ENCODE assay signal across 32 cellular contexts in the genomic region with DNA sequence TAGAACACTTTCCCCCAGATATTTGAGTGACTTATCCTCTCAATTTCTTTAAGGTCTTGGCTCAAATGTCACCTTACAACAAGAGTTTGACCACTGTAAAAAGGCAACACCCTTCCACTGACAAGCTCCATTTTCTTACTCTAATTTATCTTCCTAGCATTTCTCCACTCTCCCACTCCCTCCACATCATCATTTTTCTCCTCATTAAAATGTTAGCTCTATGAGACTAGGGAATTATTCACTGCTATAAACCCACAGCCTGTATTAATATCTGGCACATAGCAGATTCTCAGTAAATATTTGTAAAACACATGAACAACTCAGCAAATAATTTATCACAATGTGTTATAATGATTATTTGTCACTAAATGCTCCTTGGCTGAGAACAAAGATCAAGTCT.
"Had no signal": no experiment of that assay in that cellular context is flagged by ENCODE, and none has a peak within 500 bp of the region (broad histone marks: within the 10 kb centered on the region; RNA-seq: fewer than 3 reads in every experiment).

No MANE protein-coding gene starts in this region.

- H3K36me3 ChIP-seq: WERI-Rb-1 had no signal

- H3K27ac ChIP-seq: VCaP, WERI-Rb-1 had no signal

- DNase-seq: activated B cell treated with CpG ODN at 0.5 μM for 24 hours; activated CD4-positive, alpha-beta memory T cell treated with anti-CD3 and anti-CD28 coated beads for 36 hours; activated CD4-positive, alpha-beta memory T cell treated with anti-CD3 and anti-CD28 coated beads, Interleukin-2, amount 10 ng/mL, durations not matched to agents 7 days and 5 days; activated CD4-positive, alpha-beta T cell treated with anti-CD3 and anti-CD28 coated beads for 1 hour; activated CD4-positive, alpha-beta T cell treated with anti-CD3 and anti-CD28 coated beads for 36 hours; activated CD4-positive, alpha-beta T cell treated with anti-CD3 and anti-CD28 coated beads for 4 hours; activated CD4-positive, alpha-beta T cell treated with anti-CD3 and anti-CD28 coated beads for 48 hours; activated CD4-positive, alpha-beta T cell treated with anti-CD3 and anti-CD28 coated beads, Interleukin-2, amount 10 ng/mL, durations not matched to agents 24 days and 14 days; activated CD4-positive, alpha-beta T cell treated with anti-CD3 and anti-CD28 coated beads, Interleukin-2, amount 10 ng/mL, durations not matched to agents 7 days and 5 days; activated CD4-positive, alpha-beta T cell treated with anti-CD3 and anti-CD28 coated beads, Interleukin-2, amount 50 U/mL, for 1 hour; activated CD4-positive, alpha-beta T cell treated with anti-CD3 and anti-CD28 coated beads, Interleukin-2, amount 50 U/mL, for 4 hours; activated CD4-positive, alpha-beta T cell treated with anti-CD3 and anti-CD28 coated beads, Interleukin-2, amount 50 U/mL, for 48 hours; activated CD4-positive, CD25-positive, alpha-beta regulatory T cell; activated CD4-positive, CD25-positive, alpha-beta regulatory T cell treated with anti-CD3 and anti-CD28 coated beads, Interleukin-2, amount 50 U/mL, for 72 hours; activated CD8-positive, alpha-beta memory T cell treated with anti-CD3 and anti-CD28 coated beads for 24 hours; activated CD8-positive, alpha-beta memory T cell treated with anti-CD3 and anti-CD28 coated beads, Interleukin-2, amount 10 ng/mL, durations not matched to agents 7 days and 5 days; activated CD8-positive, alpha-beta memory T cell treated with anti-CD3 and anti-CD28 coated beads, Interleukin-2, amount 50 U/mL, for 4 hours; activated CD8-positive, alpha-beta memory T cell treated with anti-CD3 and anti-CD28 coated beads, Interleukin-2, amount 50 U/mL, for 48 hours; activated CD8-positive, alpha-beta T cell treated with anti-CD3 and anti-CD28 coated beads for 36 hours; activated CD8-positive, alpha-beta T cell treated with anti-CD3 and anti-CD28 coated beads, Interleukin-2, amount 10 ng/mL, durations not matched to agents 7 days and 5 days; activated T-cell treated with anti-CD3 and anti-CD28 coated beads for 4 hours; activated T-cell treated with anti-CD3 and anti-CD28 coated beads, Interleukin-2, amount 50 U/mL, for 1 hour; activated T-cell treated with anti-CD3 and anti-CD28 coated beads, Interleukin-2, amount 50 U/mL, for 24 hours; T-helper 1 cell; T-helper 17 cell; T-helper 2 cell; T-helper 9 cell; T1000; WERI-Rb-1 had no signal

- ATAC-seq: activated CD4-positive, alpha-beta T cell treated with anti-CD3 and anti-CD28 coated beads for 36 hours; activated CD4-positive, CD25-positive, alpha-beta regulatory T cell treated with anti-CD3 and anti-CD28 coated beads, Interleukin-2, amount 50 U/mL, for 24 hours; activated CD8-positive, alpha-beta memory T cell treated with anti-CD3 and anti-CD28 coated beads, Interleukin-2, amount 10 ng/mL, durations not matched to agents 7 days and 5 days; activated CD8-positive, alpha-beta T cell treated with anti-CD3 and anti-CD28 coated beads for 36 hours; activated CD8-positive, alpha-beta T cell treated with anti-CD3 and anti-CD28 coated beads, Interleukin-2, amount 10 ng/mL, durations not matched to agents 7 days and 5 days; T-helper 17 cell; WTC11 had no signal
